In genomic region chr19:769610-770009, GRCh38 we compare ENCODE assay signal across 1 cellular context.
TF ChIP-seq lines count a peak whose summit lies in the region.

No MANE protein-coding gene starts in this region.

TF ChIP-seq in K562, 482 proteins besides CTCF, POLR2A, EP300 and RAD21:
- TF ChIP-seq ZNF699 (CRISPR knock-in tag; IDR thresholded peaks at IDR 0.05; ENCODE audit: insufficient replicate concordance) (no peak), NCOA1 (IDR thresholded peaks at IDR 0.05; ENCODE audit: low read depth) (no peak), HMGN3 (IDR thresholded peaks at IDR 0.05; ENCODE audit: borderline replicate concordance, extremely low read depth, insufficient read length, low read depth, low read length) (no peak), SFPQ (IDR thresholded peaks at IDR 0.05; ENCODE audit: low read depth, low read length) (no peak), ZNF639 (CRISPR knock-in tag; conservative IDR thresholded peaks at IDR 0.05 in 1 of 2, IDR thresholded peaks at IDR 0.05 in 1 of 2) (no peak), STAT5B (CRISPR knock-in tag; IDR thresholded peaks at IDR 0.05) (no peak), CBFB (CRISPR knock-in tag; IDR thresholded peaks at IDR 0.05) (0 out of 2 replicates have a peak, but pooled peaks have one; percentile 44), XRCC3 (IDR thresholded peaks at IDR 0.05) (no peak), USF1 (CRISPR knock-in tag; IDR thresholded peaks at IDR 0.05) (0 out of 2 replicates have a peak, but pooled peaks have one; percentile 2), ZKSCAN1 (IDR thresholded peaks at IDR 0.05; ENCODE audit: low read depth, low read length) (no peak), CUX1 (CRISPR knock-in tag; IDR thresholded peaks at IDR 0.05) (no peak)
